29 cellular contexts compared by ENCODE assay signal in genomic region chr2:118994778-118995177, GRCh38. TPM values are rescaled to one million over a fixed set of nuclear protein-coding genes. Genes with fewer than 3 reads are reported as not detected.
DNase-seq lines count a peak whose midpoint lies in the region; ATAC-seq and TF ChIP-seq lines count a peak whose summit lies in the region.
"Had no signal": no experiment of that assay in that cellular context is flagged by ENCODE, and none has a peak within 500 bp of the region (broad histone marks: within the 10 kb centered on the region; RNA-seq: fewer than 3 reads in every experiment).

No MANE protein-coding gene starts in this region.

- no peak overlapping the region for H3K4me3 Mint-ChIP-seq in osteocyte (ENCODE audit: unreplicated experiment)
- H3K4me3 Mint-ChIP-seq: CD4-positive, alpha-beta memory T cell; CD4-positive, CD25-positive, alpha-beta regulatory T cell; CD8-positive, alpha-beta memory T cell had no signal

- no peak overlapping the region for H3K27ac ChIP-seq in SK-N-SH (ENCODE audit: low read depth in 2 of 2, low read length in 1 of 2)
- no peak overlapping the region for H3K27ac ChIP-seq in esophagus squamous epithelium
- H3K27ac ChIP-seq: BLaER1 had no signal

- peak; percentile 22 for DNase-seq in mesenteric fat pad (ENCODE audit: low spot score)
- DNase-seq in osteocyte (ENCODE audit: extremely low spot score, unreplicated experiment) = peak; percentile 56
- DNase-seq in ureter (ENCODE audit: low spot score) = peak; percentile 12
- DNase-seq in SIG-M5 (lab: John Stamatoyannopoulos, UW) = no peak
- DNase-seq in SK-N-SH = no peak
- no peak for DNase-seq in esophagus squamous epithelium (lab: John Stamatoyannopoulos, UW)
- DNase-seq: 8988T; ACHN; BE2C; C1 segment of cervical spinal cord; CD4-positive, alpha-beta memory T cell; CD4-positive, CD25-positive, alpha-beta regulatory T cell; CD8-positive, alpha-beta memory T cell; COR-L47; DMS 273 treated with DMSO at 0.1 percent for 48 hours; DMS153; DMS53; DMS79; DND-41; EL; GDM1 had no signal

- H3K79me2 ChIP-seq in SK-N-SH (ENCODE audit: insufficient read depth) = no peaks in the 10 kb centered on the region

- H3K27me3 ChIP-seq in SK-N-SH (ENCODE audit: insufficient read depth) (peaks cover 5% of the 10 kb centered on the region; the same call in 1 of the 2 replicates), esophagus squamous epithelium (no peaks in the 10 kb centered on the region)
- H3K27me3 ChIP-seq: BE2C, BLaER1 had no signal

- peak; percentile 52 for ATAC-seq in esophagus mucosa
- no peak for ATAC-seq in HG03139 (IDR thresholded peaks at IDR 0.05; ENCODE audit: unreplicated experiment)
- ATAC-seq: GM12878 had no signal

- no peaks in the 10 kb centered on the region for H3F3A ChIP-seq in SK-N-SH (replicated peaks; ENCODE audit: insufficient read depth)

- intact Hi-C loops in esophagus squamous epithelium (cut with DNase I) = no loop called here

- H3K36me3 ChIP-seq in SK-N-SH (replicated peaks in 1 of 2; ENCODE audit: control insufficient read depth in 1 of 2, insufficient read depth in 2 of 2, low read length in 1 of 2) (no peaks in the 10 kb centered on the region), esophagus squamous epithelium (no peaks in the 10 kb centered on the region)
- H3K36me3 ChIP-seq: BE2C, BLaER1 had no signal

- TF ChIP-seq EP300 in SK-N-SH (IDR thresholded peaks at IDR 0.05; ENCODE audit: borderline replicate concordance in 1 of 2, low read depth in 1 of 2, low read length in 1 of 2) = no peak

- TF ChIP-seq POLR2A in esophagus squamous epithelium (IDR thresholded peaks at IDR 0.05) = no peak

- no peaks in the 10 kb centered on the region for H4K20me1 ChIP-seq in SK-N-SH (ENCODE audit: insufficient read depth)
- H4K20me1 ChIP-seq: BLaER1 had no signal

- H3K27me3 Mint-ChIP-seq in osteocyte (ENCODE audit: unreplicated experiment) = no peaks in the 10 kb centered on the region
- H3K27me3 Mint-ChIP-seq: CD4-positive, alpha-beta memory T cell; CD4-positive, CD25-positive, alpha-beta regulatory T cell had no signal

- H3K4me1 ChIP-seq in SK-N-SH (ENCODE audit: control insufficient read depth in 1 of 2, insufficient read depth in 2 of 2, low read depth in 1 of 2, low read length in 1 of 2) (no peaks in the 10 kb centered on the region), esophagus squamous epithelium (no peaks in the 10 kb centered on the region)
- H3K4me1 ChIP-seq: BE2C, BLaER1 had no signal

- TF ChIP-seq CTCF in osteocyte (IDR thresholded peaks at IDR 0.05) (no peak), SK-N-SH (IDR thresholded peaks at IDR 0.05) (no peak), esophagus squamous epithelium (IDR thresholded peaks at IDR 0.05) (no peak)

- CTCF ChIA-PET in SK-N-SH (lab: Yijun Ruan, JAX) = no interaction called here

- POLR2A ChIA-PET in SK-N-SH (lab: Yijun Ruan, JAX) = no interaction called here

- H3K4me2 ChIP-seq in SK-N-SH = no peak overlapping the region
- H3K4me2 ChIP-seq: BLaER1 had no signal

- no peaks in the 10 kb centered on the region for H3K4me1 Mint-ChIP-seq in osteocyte (ENCODE audit: unreplicated experiment)
- H3K4me1 Mint-ChIP-seq: CD4-positive, CD25-positive, alpha-beta regulatory T cell; CD8-positive, alpha-beta memory T cell had no signal

- H3K36me3 Mint-ChIP-seq in osteocyte (ENCODE audit: unreplicated experiment) = no peaks in the 10 kb centered on the region
- H3K36me3 Mint-ChIP-seq: CD4-positive, alpha-beta memory T cell; CD4-positive, CD25-positive, alpha-beta regulatory T cell; CD8-positive, alpha-beta memory T cell had no signal

- peaks cover 7% of the 10 kb centered on the region for H3K9me3 Mint-ChIP-seq in osteocyte (ENCODE audit: unreplicated experiment)

- no peaks in the 10 kb centered on the region for H3K9me3 ChIP-seq in SK-N-SH
- no peaks in the 10 kb centered on the region for H3K9me3 ChIP-seq in esophagus squamous epithelium
- H3K9me3 ChIP-seq: BE2C, BLaER1 had no signal

- WGBS in SK-N-SH (ENCODE audit: low lambda C conversion rate) = 0% methylated on average over 2 of the region's 2 CpGs
- WGBS in esophagus squamous epithelium, 2 donors = 48 to 68% methylated on average over 2 of the region's 2 CpGs

- no peak overlapping the region for H2AFZ ChIP-seq in SK-N-SH (ENCODE audit: low read depth)

- H3K9ac ChIP-seq in SK-N-SH = no peak overlapping the region
- H3K9ac ChIP-seq: BLaER1 had no signal

- H3K4me3 ChIP-seq in SK-N-SH (ENCODE audit: low read depth in 2 of 2, low read length in 1 of 2) (no peak overlapping the region), esophagus squamous epithelium (no peak overlapping the region)
- H3K4me3 ChIP-seq: BLaER1, GM12878 had no signal

- no peak overlapping the region for H3K27ac Mint-ChIP-seq in osteocyte (ENCODE audit: unreplicated experiment)
- H3K27ac Mint-ChIP-seq: CD4-positive, alpha-beta memory T cell; CD4-positive, CD25-positive, alpha-beta regulatory T cell; CD8-positive, alpha-beta memory T cell had no signal

- TF ChIP-seq RAD21 in SK-N-SH (IDR thresholded peaks at IDR 0.05; ENCODE audit: low read length) = no peak

- no peaks in the 10 kb centered on the region for H3K9me2 ChIP-seq in SK-N-SH

TF ChIP-seq in SK-N-SH, 30 proteins besides CTCF, POLR2A, EP300 and RAD21 (continues in another document):
- TF ChIP-seq TCF12 (IDR thresholded peaks at IDR 0.05) (no peak), NFIC (IDR thresholded peaks at IDR 0.05; ENCODE audit: borderline replicate concordance) (no peak), NRF1 (IDR thresholded peaks at IDR 0.05; ENCODE audit: low read depth, low read length) (no peak), PBX3 (IDR thresholded peaks at IDR 0.05) (no peak), EZH2phosphoT487 (IDR thresholded peaks at IDR 0.05; ENCODE audit: borderline replicate concordance, low read depth) (no peak), USF2 (IDR thresholded peaks at IDR 0.05; ENCODE audit: borderline replicate concordance, low read depth, low read length) (no peak), ELF1 (IDR thresholded peaks at IDR 0.05) (no peak), TAF1 (IDR thresholded peaks at IDR 0.05; ENCODE audit: borderline replicate concordance, low read depth, low read length) (no peak), FOXM1 (IDR thresholded peaks at IDR 0.05; ENCODE audit: low read depth) (no peak), MEF2A (IDR thresholded peaks at IDR 0.05; ENCODE audit: borderline replicate concordance, low read depth) (no peak), SIN3A (IDR thresholded peaks at IDR 0.05; ENCODE audit: borderline replicate concordance, low read depth, low read length) (no peak), USF1 (IDR thresholded peaks at IDR 0.05; ENCODE audit: borderline replicate concordance, low read depth) (no peak), POLR2AphosphoS5 (IDR thresholded peaks at IDR 0.05; ENCODE audit: low read depth, low read length) (no peak), ZBTB33 (IDR thresholded peaks at IDR 0.05; ENCODE audit: borderline replicate concordance, low read depth) (no peak), RFX5 (IDR thresholded peaks at IDR 0.05; ENCODE audit: low read length) (no peak), CHD2 (IDR thresholded peaks at IDR 0.05; ENCODE audit: low read length, partially characterized antibody) (no peak)

RNA-seq across cellular contexts. Expression of gene MARCO, which starts 52.8 kb away (rescaled TPM):
- 0.80 TPM for total RNA-seq in esophagus mucosa
- 92.5 TPM for total RNA-seq in mesenteric fat pad
- not detected in 2 replicates for total RNA-seq in osteocyte
- 4.8 TPM for total RNA-seq in ureter
- not detected in 2 replicates for polyA plus RNA-seq in SK-N-SH (2012; rRNA removed)
- polyA plus RNA-seq in SK-N-SH (2012; cell fraction: cytosol; rRNA removed) = not detected in 2 replicates
- polyA plus RNA-seq in SK-N-SH (2012; cell fraction: nucleus; rRNA removed) = not detected in 2 replicates
- 10 to 100 TPM in 1 of 4 donors, 1 to 10 TPM in 2, under 1 TPM in 1; 0.87 to 23.7 (median 2.9) TPM for total RNA-seq in esophagus squamous epithelium
- total RNA-seq: A673; CD4-positive, CD25-positive, alpha-beta regulatory T cell; CD8-positive, alpha-beta memory T cell; Daoy; G401 had no signal
- polyA plus RNA-seq: AG04450; CD4-positive, alpha-beta memory T cell; CD4-positive, CD25-positive, alpha-beta regulatory T cell; CD8-positive, alpha-beta memory T cell had no signal

Comparison
In these comparisons a context has a peak if more than half of its experiments do, and no peak if none do; other contexts are left out.
1. DNase-seq: peak in mesenteric fat pad (single experiment), osteocyte (single experiment) and ureter (single experiment); none in SIG-M5 (single experiment), SK-N-SH (single experiment) and esophagus squamous epithelium (single experiment).